ENCODE assay signal across 15 cellular contexts in genomic region chr4:71709961-71710360, GRCh38.
DNase-seq lines count a peak whose midpoint lies in the region; ATAC-seq, FAIRE-seq and TF ChIP-seq lines count a peak whose summit lies in the region.
"Had no signal": no experiment of that assay in that cellular context is flagged by ENCODE, and none has a peak within 500 bp of the region (broad histone marks: within the 10 kb centered on the region; RNA-seq: fewer than 3 reads in every experiment).

No MANE protein-coding gene starts in this region.

- no peak overlapping the region for H3K4me2 ChIP-seq in K562 (ENCODE audit: insufficient read depth, low read length)
- H3K4me2 ChIP-seq: BLaER1 had no signal

- no peaks in the 10 kb centered on the region for H3K79me2 ChIP-seq in K562 (ENCODE audit: control insufficient read depth, insufficient read depth, low read length)

- no TSS peak for BruUV-seq in K562 (replicated peaks; lab: Mats Ljungman, UMichigan)

- no peak for TF ChIP-seq POLR2A in K562 (conservative IDR thresholded peaks at IDR 0.05)

- no peak for TF ChIP-seq EP300 in K562 (IDR thresholded peaks at IDR 0.05; ENCODE audit: low read length)

- H3K9ac ChIP-seq in K562 (ENCODE audit: insufficient read depth in 1 of 2, low read depth in 2 of 2, low read length in 2 of 2) = no peak overlapping the region
- H3K9ac ChIP-seq: BLaER1 had no signal

- TF ChIP-seq CTCF in AG09319 (IDR thresholded peaks at IDR 0.05; ENCODE audit: low read depth, low read length) (peak; percentile 15), K562 (IDR thresholded peaks at IDR 0.05 in 2 of 3, conservative IDR thresholded peaks at IDR 0.05 in 1 of 3; ENCODE audit: insufficient read depth in 2 of 3, low read depth in 1 of 3, low read length in 3 of 3) (peak in 1 of 3 experiments; percentile 32; a peak in 2 of 6 replicates)

- 0% methylated on average over 1 of the region's 1 CpG for WGBS in K562 (ENCODE audit: insufficient coverage, low coverage, missing lambda C conversion rate)

- peak; percentile 26 to 49; a peak in 3 of 4 replicates for TF ChIP-seq RAD21 in K562 (CRISPR knock-in tag; conservative IDR thresholded peaks at IDR 0.05 in 1 of 2, IDR thresholded peaks at IDR 0.05 in 1 of 2)

- CTCF ChIA-PET in K562 (lab: Yijun Ruan, JAX; ENCODE audit: low intra/inter-chr PET ratio) = interaction anchor here (0.7 to 1.1 kb wide), 2 partner anchors 440 to 1069 kb away, joined by 3 read pairs; no protein-coding TSS in a partner anchor

- H3K4me1 ChIP-seq in K562 (replicated peaks in 1 of 2; ENCODE audit: control insufficient read depth in 2 of 2, insufficient read depth in 2 of 2, low read length in 2 of 2) = no peaks in the 10 kb centered on the region
- H3K4me1 ChIP-seq: BLaER1, gastroesophageal sphincter, suprapubic skin had no signal

- H2AFZ ChIP-seq in K562 (ENCODE audit: low read depth, low read length) = no peak overlapping the region

- no peaks in the 10 kb centered on the region for H3K27me3 ChIP-seq in K562 (ENCODE audit: control insufficient read depth in 2 of 2, insufficient read depth in 2 of 2, low read length in 2 of 2)
- H3K27me3 ChIP-seq: BLaER1, gastroesophageal sphincter, suprapubic skin had no signal

- H3K4me3 ChIP-seq in K562 = no peak overlapping the region
- H3K4me3 ChIP-seq: BLaER1, gastroesophageal sphincter, suprapubic skin had no signal

- H3K9me3 ChIP-seq in K562 (replicated peaks; ENCODE audit: control insufficient read depth, insufficient read depth, low read depth, low read length) = no peaks in the 10 kb centered on the region
- H3K9me3 ChIP-seq: BLaER1, gastroesophageal sphincter, suprapubic skin had no signal

- FAIRE-seq in K562 (lab: Jason Lieb, UNC) = no peak

- POLR2A ChIA-PET in K562 (lab: Yijun Ruan, JAX) = no interaction called here

- H3K27ac ChIP-seq in K562 (ENCODE audit: extremely low read depth, low read depth, low read length) = no peak overlapping the region
- H3K27ac ChIP-seq: BLaER1, gastroesophageal sphincter, suprapubic skin had no signal

- DNase-seq in AG09319 (ENCODE audit: extremely low read depth, low read depth) (no peak), HT-29 (ENCODE audit: low spot score) (peak; percentile 30), K562 (ENCODE audit: extremely low read depth in 1 of 4, low spot score in 3 of 4) (peak in 2 of 4 experiments; percentile 5 to 6), kidney tubule cell (ENCODE audit: low spot score) (peak; percentile 13), NCI-H2081 (lab: John Stamatoyannopoulos, UW) (no peak), SW 1271 (lab: John Stamatoyannopoulos, UW) (no peak), globus pallidus (ENCODE audit: low spot score) (no peak)
- DNase-seq: activated T-cell treated with anti-CD3 and anti-CD28 coated beads, Interleukin-2, amount 50 U/mL, for 72 hours; NCI-H1436; NCI-H526; T-helper 2 cell had no signal

- in situ Hi-C loops in K562 (cut with MboI) = loop anchor here (25.0 kb wide), 2 partner anchors 448 to 1098 kb away; no protein-coding TSS in a partner anchor

- intact Hi-C loops in K562 (cut with micrococcal nuclease) = loop anchor here (2.0 to 5.0 kb wide), 3 partner anchors 528 to 1109 kb away; no protein-coding TSS in a partner anchor

- ATAC-seq in K562 = 0 out of 3 replicates have a peak, but pooled peaks have one; percentile 36
- no peak for ATAC-seq in GM19455 (IDR thresholded peaks at IDR 0.05; ENCODE audit: unreplicated experiment)
- ATAC-seq: activated T-cell treated with anti-CD3 and anti-CD28 coated beads, Interleukin-2, amount 50 U/mL, for 72 hours; gastroesophageal sphincter had no signal

- H3K9me1 ChIP-seq in K562 (ENCODE audit: control insufficient read depth, insufficient read depth, low read length) = no peaks in the 10 kb centered on the region

- no peaks in the 10 kb centered on the region for H3K36me3 ChIP-seq in K562 (ENCODE audit: control insufficient read depth, insufficient read depth, low read length)
- H3K36me3 ChIP-seq: BLaER1, gastroesophageal sphincter, suprapubic skin had no signal

- H4K20me1 ChIP-seq in K562 (replicated peaks; ENCODE audit: control insufficient read depth, insufficient read depth, low read length) = no peaks in the 10 kb centered on the region
- H4K20me1 ChIP-seq: BLaER1 had no signal

TF ChIP-seq in K562, 482 proteins besides CTCF, POLR2A, EP300 and RAD21:
- TF ChIP-seq ELF2 (CRISPR knock-in tag; IDR thresholded peaks at IDR 0.05) (no peak), DEAF1 (CRISPR knock-in tag; IDR thresholded peaks at IDR 0.05) (0 out of 2 replicates have a peak, but pooled peaks have one; percentile 7), TARDBP (IDR thresholded peaks at IDR 0.05) (no peak)

Comparison
In these comparisons a context has a peak if more than half of its experiments do, and no peak if none do; other contexts are left out.
1. DNase-seq: peak in HT-29 (single experiment) and kidney tubule cell (single experiment); none in AG09319 (single experiment), NCI-H2081 (0 of 2), SW 1271 (0 of 2) and globus pallidus (single experiment).